Comparison of ENCODE assay signal across 6 cellular contexts in genomic region chr3:6704817-6705216, GRCh38.
DNase-seq lines count a peak whose midpoint lies in the region; ATAC-seq, FAIRE-seq and TF ChIP-seq lines count a peak whose summit lies in the region.
"Not testable (repeated sequence)": the region's sequence is repeated elsewhere in the genome, so short reads cannot be mapped to it uniquely, and the experiment has no call there.

No MANE protein-coding gene starts in this region.

- not testable (repeated sequence) for TF ChIP-seq RAD21 in GM12878 (IDR thresholded peaks at IDR 0.05; ENCODE audit: insufficient read depth, low read depth, low read length)

- 0% methylated on average over 3 of the region's 5 CpGs for WGBS in GM12878 (ENCODE audit: insufficient coverage, insufficient replicate concordance, low lambda C conversion rate, missing lambda C conversion rate)

- RAD21 ChIA-PET in GM12878 (lab: Charles Lee; ENCODE audit: unreplicated experiment), result not testable (repeated sequence)

- not testable (repeated sequence) for H2AFZ ChIP-seq in GM12878 (ENCODE audit: control insufficient read depth, low read depth, low read length)

- CTCF ChIA-PET in GM12878 (lab: Yijun Ruan, JAX), result not testable (repeated sequence)

- not testable (repeated sequence) for H4K20me1 ChIP-seq in GM12878 (ENCODE audit: control insufficient read depth, insufficient read depth)

- TF ChIP-seq POLR2A in GM12878 (IDR thresholded peaks at IDR 0.05; ENCODE audit: low read depth, low read length), result not testable (repeated sequence)

- H3K27ac ChIP-seq in GM12878 (ENCODE audit: control insufficient read depth, insufficient read depth), result not testable (repeated sequence)

- H3K4me2 ChIP-seq in GM12878 (ENCODE audit: control insufficient read depth, insufficient read depth), result not testable (repeated sequence)

- H3K36me3 ChIP-seq in GM12878 (ENCODE audit: control insufficient read depth in 2 of 2, insufficient read depth in 2 of 2, low read length in 1 of 2), result not testable (repeated sequence)

- not testable (repeated sequence) for TF ChIP-seq EP300 in GM12878 (IDR thresholded peaks at IDR 0.05; ENCODE audit: borderline replicate concordance in 1 of 2, control insufficient read depth in 1 of 2, low read depth in 2 of 2, low read length in 2 of 2)

- POLR2A ChIA-PET in GM12878 (lab: Charles Lee), result not testable (repeated sequence)

- peak; percentile 45 for ATAC-seq in GM18502 (IDR thresholded peaks at IDR 0.05; ENCODE audit: poor library complexity, unreplicated experiment)
- ATAC-seq in GM18867 (IDR thresholded peaks at IDR 0.05; ENCODE audit: unreplicated experiment), result peak; percentile 78
- peak; percentile 72 for ATAC-seq in HG02759 (IDR thresholded peaks at IDR 0.05; ENCODE audit: unreplicated experiment)
- ATAC-seq in HG03432 (IDR thresholded peaks at IDR 0.05; ENCODE audit: unreplicated experiment), result peak; percentile 59
- ATAC-seq in HG03520 (IDR thresholded peaks at IDR 0.05; ENCODE audit: unreplicated experiment), result peak; percentile 57
- peak; percentile 37; the same call in 2 of the 3 replicates for ATAC-seq in GM12878

- TF ChIP-seq CTCF in GM12878 (IDR thresholded peaks at IDR 0.05 in 2 of 3, conservative IDR thresholded peaks at IDR 0.05 in 1 of 3; ENCODE audit: control insufficient read depth in 2 of 3, extremely low read depth in 1 of 3, insufficient read depth in 1 of 3, low read depth in 3 of 3, low read length in 3 of 3), result not testable (repeated sequence)

- in situ Hi-C loops in GM12878 (cut with MboI), result not testable (repeated sequence)

- H3K9ac ChIP-seq in GM12878 (ENCODE audit: control insufficient read depth, insufficient read depth, low read length), result not testable (repeated sequence)

- not testable (repeated sequence) for BruUV-seq in GM12878 (replicated peaks; lab: Mats Ljungman, UMichigan)

- intact Hi-C loops in GM12878 (cut with micrococcal nuclease; ENCODE audit: unreplicated experiment), result not testable (repeated sequence)

- not testable (repeated sequence) for DNase-seq in GM12878 (ENCODE audit: low read depth, low spot score)

- H3K79me2 ChIP-seq in GM12878 (ENCODE audit: control insufficient read depth, insufficient read depth, low read length), result not testable (repeated sequence)

- H3K4me1 ChIP-seq in GM12878 (ENCODE audit: control insufficient read depth, insufficient read depth, low read length), result not testable (repeated sequence)

- not testable (repeated sequence) for H3K4me3 ChIP-seq in GM12878

- not testable (repeated sequence) for FAIRE-seq in GM12878 (lab: Jason Lieb, UNC)

- SMC1A ChIA-PET in GM12878 (lab: Charles Lee; ENCODE audit: uncharacterized antibody, unreplicated experiment), result not testable (repeated sequence)

- H3K9me3 ChIP-seq in GM12878 (replicated peaks; ENCODE audit: control insufficient read depth, insufficient read depth, low read length), result not testable (repeated sequence)

- not testable (repeated sequence) for H3K27me3 ChIP-seq in GM12878 (replicated peaks in 1 of 2; ENCODE audit: control insufficient read depth in 2 of 2, insufficient read depth in 2 of 2, low read length in 1 of 2)
